ENCODE assay signal across 37 cellular contexts in genomic region chr9:70941191-70941590, GRCh38.
"Had no signal": no experiment of that assay in that cellular context is flagged by ENCODE, and none has a peak within 500 bp of the region (broad histone marks: within the 10 kb centered on the region; RNA-seq: fewer than 3 reads in every experiment).

No MANE protein-coding gene starts in this region.

- H3K36me3 Mint-ChIP-seq: activated naive CD4-positive, alpha-beta T cell treated with anti-CD3 and anti-CD28 coated beads, Interleukin-2, amount 10 ng/mL, durations not matched to agents 7 days and 5 days; activated naive CD4-positive, alpha-beta T cell treated with anti-CD3 and anti-CD28 coated beads, Interleukin-2, amount 50 U/mL, for 24 hours; activated naive CD4-positive, alpha-beta T cell treated with anti-CD3 and anti-CD28 coated beads, Interleukin-2, amount 50 U/mL, for 72 hours; activated naive CD8-positive, alpha-beta T cell; activated naive CD8-positive, alpha-beta T cell treated with anti-CD3 and anti-CD28 coated beads for 36 hours; activated naive CD8-positive, alpha-beta T cell treated with anti-CD3 and anti-CD28 coated beads, Interleukin-2, amount 10 ng/mL, durations not matched to agents 7 days and 5 days; brain had no signal

- H3K4me3 Mint-ChIP-seq: activated naive CD4-positive, alpha-beta T cell treated with anti-CD3 and anti-CD28 coated beads for 36 hours; activated naive CD4-positive, alpha-beta T cell treated with anti-CD3 and anti-CD28 coated beads, Interleukin-2, amount 10 ng/mL, durations not matched to agents 7 days and 5 days; activated naive CD4-positive, alpha-beta T cell treated with anti-CD3 and anti-CD28 coated beads, Interleukin-2, amount 50 U/mL, for 24 hours; activated naive CD8-positive, alpha-beta T cell; activated naive CD8-positive, alpha-beta T cell treated with anti-CD3 and anti-CD28 coated beads for 36 hours; activated naive CD8-positive, alpha-beta T cell treated with anti-CD3 and anti-CD28 coated beads, Interleukin-2, amount 10 ng/mL, durations not matched to agents 7 days and 5 days; activated naive CD8-positive, alpha-beta T cell treated with anti-CD3 and anti-CD28 coated beads, Interleukin-2, amount 50 U/mL, for 24 hours; activated T-cell treated with anti-CD3 and anti-CD28 coated beads, Interleukin-2, amount 50 U/mL, for 24 hours; activated T-cell treated with anti-CD3 and anti-CD28 coated beads, Interleukin-2, amount 50 U/mL, for 4 hours; activated T-cell treated with anti-CD3 and anti-CD28 coated beads, Interleukin-2, amount 50 U/mL, for 72 hours; activated T-helper 1 cell treated with anti-CD3 and anti-CD28 coated beads, Interleukin-12 subunit alpha, Interleukin-12 subunit beta, Interleukin-2, Interleukin-4 antibody, amounts not matched to agents 30 ng/mL and 10 ng/mL and 1 ng/mL, durations not matched to agents 14 hours and 24 hours and 36 hours; activated T-helper 17 cell treated with anti-CD3 and anti-CD28 coated beads, Interleukin-2, amount 50 U/mL, for 72 hours; brain; central memory CD8-positive, alpha-beta T cell had no signal

- H3K4me1 ChIP-seq: adrenal gland, ascending aorta, body of pancreas, breast epithelium had no signal

- H3K4me3 ChIP-seq: adrenal gland, ascending aorta, body of pancreas, breast epithelium, cardiac muscle cell had no signal

- H3K27me3 ChIP-seq: adrenal gland, ascending aorta, brain microvascular endothelial cell, breast epithelium, cardiac muscle cell had no signal

- H3K27me3 Mint-ChIP-seq: activated naive CD4-positive, alpha-beta T cell treated with anti-CD3 and anti-CD28 coated beads, Interleukin-2, amount 10 ng/mL, durations not matched to agents 7 days and 5 days; brain had no signal

- H3K9me3 ChIP-seq: adrenal gland, ascending aorta, body of pancreas, breast epithelium had no signal

- H3K36me3 ChIP-seq: adrenal gland, ascending aorta, brain microvascular endothelial cell, breast epithelium, cardiac muscle cell had no signal

- H3K9me3 Mint-ChIP-seq: activated naive CD4-positive, alpha-beta T cell treated with anti-CD3 and anti-CD28 coated beads for 36 hours; activated naive CD4-positive, alpha-beta T cell treated with anti-CD3 and anti-CD28 coated beads, Interleukin-2, amount 10 ng/mL, durations not matched to agents 7 days and 5 days; activated naive CD4-positive, alpha-beta T cell treated with anti-CD3 and anti-CD28 coated beads, Interleukin-2, amount 50 U/mL, for 24 hours; activated naive CD4-positive, alpha-beta T cell treated with anti-CD3 and anti-CD28 coated beads, Interleukin-2, amount 50 U/mL, for 72 hours; activated naive CD8-positive, alpha-beta T cell treated with anti-CD3 and anti-CD28 coated beads for 36 hours; activated naive CD8-positive, alpha-beta T cell treated with anti-CD3 and anti-CD28 coated beads, Interleukin-2, amount 10 ng/mL, durations not matched to agents 7 days and 5 days; activated T-cell treated with anti-CD3 and anti-CD28 coated beads, Interleukin-2, amount 50 U/mL, for 24 hours; activated T-cell treated with anti-CD3 and anti-CD28 coated beads, Interleukin-2, amount 50 U/mL, for 4 hours; activated T-cell treated with anti-CD3 and anti-CD28 coated beads, Interleukin-2, amount 50 U/mL, for 72 hours; activated T-helper 1 cell treated with anti-CD3 and anti-CD28 coated beads, Interleukin-12 subunit alpha, Interleukin-12 subunit beta, Interleukin-2, Interleukin-4 antibody, amounts not matched to agents 30 ng/mL and 10 ng/mL and 1 ng/mL, durations not matched to agents 14 hours and 24 hours and 36 hours; activated T-helper 17 cell treated with anti-CD3 and anti-CD28 coated beads, Interleukin-2, amount 50 U/mL, for 72 hours; activated T-helper 2 cell treated with anti-CD3 and anti-CD28 coated beads, Interferon-gamma antibody, Interleukin-2, Interleukin-4, amounts not matched to agents 10 μg/mL and 5 μg/mL and 100 μg/mL, durations not matched to agents 14 hours and 24 hours and 36 hours; brain; central memory CD8-positive, alpha-beta T cell had no signal

- H3K27ac ChIP-seq: adrenal gland, ascending aorta, body of pancreas, brain microvascular endothelial cell, breast epithelium, cardiac muscle cell had no signal

- H3K27ac Mint-ChIP-seq: activated naive CD4-positive, alpha-beta T cell treated with anti-CD3 and anti-CD28 coated beads for 36 hours; activated naive CD4-positive, alpha-beta T cell treated with anti-CD3 and anti-CD28 coated beads, Interleukin-2, amount 10 ng/mL, durations not matched to agents 7 days and 5 days; activated naive CD4-positive, alpha-beta T cell treated with anti-CD3 and anti-CD28 coated beads, Interleukin-2, amount 50 U/mL, for 24 hours; activated naive CD4-positive, alpha-beta T cell treated with anti-CD3 and anti-CD28 coated beads, Interleukin-2, amount 50 U/mL, for 72 hours; activated naive CD8-positive, alpha-beta T cell; activated naive CD8-positive, alpha-beta T cell treated with anti-CD3 and anti-CD28 coated beads for 36 hours; activated naive CD8-positive, alpha-beta T cell treated with anti-CD3 and anti-CD28 coated beads, Interleukin-2, amount 10 ng/mL, durations not matched to agents 7 days and 5 days; activated naive CD8-positive, alpha-beta T cell treated with anti-CD3 and anti-CD28 coated beads, Interleukin-2, amount 50 U/mL, for 24 hours; activated T-cell treated with anti-CD3 and anti-CD28 coated beads, Interleukin-2, amount 50 U/mL, for 24 hours; activated T-cell treated with anti-CD3 and anti-CD28 coated beads, Interleukin-2, amount 50 U/mL, for 72 hours; activated T-helper 1 cell treated with anti-CD3 and anti-CD28 coated beads, Interleukin-12 subunit alpha, Interleukin-12 subunit beta, Interleukin-2, Interleukin-4 antibody, amounts not matched to agents 30 ng/mL and 10 ng/mL and 1 ng/mL, durations not matched to agents 14 hours and 24 hours and 36 hours; activated T-helper 17 cell treated with anti-CD3 and anti-CD28 coated beads, Interleukin-2, amount 50 U/mL, for 72 hours; activated T-helper 2 cell treated with anti-CD3 and anti-CD28 coated beads, Interferon-gamma antibody, Interleukin-2, Interleukin-4, amounts not matched to agents 10 μg/mL and 5 μg/mL and 100 μg/mL, durations not matched to agents 14 hours and 24 hours and 36 hours; brain had no signal

- H3K4me1 Mint-ChIP-seq: activated naive CD4-positive, alpha-beta T cell treated with anti-CD3 and anti-CD28 coated beads, Interleukin-2, amount 10 ng/mL, durations not matched to agents 7 days and 5 days; activated naive CD4-positive, alpha-beta T cell treated with anti-CD3 and anti-CD28 coated beads, Interleukin-2, amount 50 U/mL, for 24 hours; activated naive CD8-positive, alpha-beta T cell treated with anti-CD3 and anti-CD28 coated beads for 36 hours; activated naive CD8-positive, alpha-beta T cell treated with anti-CD3 and anti-CD28 coated beads, Interleukin-2, amount 10 ng/mL, durations not matched to agents 7 days and 5 days; activated naive CD8-positive, alpha-beta T cell treated with anti-CD3 and anti-CD28 coated beads, Interleukin-2, amount 50 U/mL, for 24 hours; activated T-helper 17 cell treated with anti-CD3 and anti-CD28 coated beads, Interleukin-2, amount 50 U/mL, for 72 hours; brain; central memory CD8-positive, alpha-beta T cell had no signal

- DNase-seq: activated effector memory CD4-positive, alpha-beta T cell treated with anti-CD3 and anti-CD28 coated beads, Interleukin-2, amount 50 U/mL, for 16 hours; activated effector memory CD4-positive, alpha-beta T cell treated with Interleukin-2 at 50 U/mL for 16 hours; activated gamma-delta T cell; activated gamma-delta T cell treated with Interleukin-2 at 50 U/mL for 16 hours; activated naive CD4-positive, alpha-beta T cell; activated naive CD4-positive, alpha-beta T cell treated with anti-CD3 and anti-CD28 coated beads for 36 hours; activated naive CD4-positive, alpha-beta T cell treated with anti-CD3 and anti-CD28 coated beads, Interleukin-2, amount 10 ng/mL, durations not matched to agents 7 days and 5 days; activated naive CD4-positive, alpha-beta T cell treated with anti-CD3 and anti-CD28 coated beads, Interleukin-2, amount 50 U/mL, for 16 hours; activated naive CD4-positive, alpha-beta T cell treated with Interleukin-2 at 50 U/mL for 16 hours; activated naive CD8-positive, alpha-beta T cell treated with anti-CD3 and anti-CD28 coated beads for 36 hours; activated naive CD8-positive, alpha-beta T cell treated with anti-CD3 and anti-CD28 coated beads, Interleukin-2, amount 10 ng/mL, durations not matched to agents 7 days and 5 days; activated naive CD8-positive, alpha-beta T cell treated with anti-CD3 and anti-CD28 coated beads, Interleukin-2, amount 50 U/mL, for 24 hours; activated T-cell treated with anti-CD3 and anti-CD28 coated beads, Interleukin-2, amount 50 U/mL, for 24 hours; activated T-cell treated with anti-CD3 and anti-CD28 coated beads, Interleukin-2, amount 50 U/mL, for 4 hours; activated T-cell treated with anti-CD3 and anti-CD28 coated beads, Interleukin-2, amount 50 U/mL, for 48 hours; activated T-cell treated with anti-CD3 and anti-CD28 coated beads, Interleukin-2, amount 50 U/mL, for 72 hours; adrenal gland; amniotic stem cell; amygdala; anterior cingulate cortex; aorta; body of pancreas; brain microvascular endothelial cell; caudate nucleus; central memory CD4-positive, alpha-beta T cell; cerebellar nuclear complex had no signal

- ATAC-seq: activated naive CD4-positive, alpha-beta T cell treated with anti-CD3 and anti-CD28 coated beads, Interleukin-2, amount 50 U/mL, for 72 hours; activated naive CD8-positive, alpha-beta T cell treated with anti-CD3 and anti-CD28 coated beads, Interleukin-2, amount 50 U/mL, for 24 hours; activated T-cell treated with anti-CD3 and anti-CD28 coated beads, Interleukin-2, amount 50 U/mL, for 4 hours; activated T-cell treated with anti-CD3 and anti-CD28 coated beads, Interleukin-2, amount 50 U/mL, for 72 hours; activated T-helper 17 cell treated with anti-CD3 and anti-CD28 coated beads, Interleukin-2, amount 50 U/mL, for 72 hours; body of pancreas had no signal
